Comparison of ENCODE assay signal across 21 cellular contexts in genomic region chr2:24836706-24837105, GRCh38. TPM values are rescaled to one million over a fixed set of nuclear protein-coding genes. Genes with fewer than 3 reads are reported as not detected.
A peak's percentile ranks its signal among the peaks of the same experiment; 100 is the strongest.
DNase-seq lines count a peak whose midpoint lies in the region; ATAC-seq, FAIRE-seq and TF ChIP-seq lines count a peak whose summit lies in the region.
"Had no signal": no experiment of that assay in that cellular context is flagged by ENCODE, and none has a peak within 500 bp of the region (broad histone marks: within the 10 kb centered on the region; RNA-seq: fewer than 3 reads in every experiment).

No MANE protein-coding gene starts in this region.

- H3K27ac Mint-ChIP-seq in endothelial cell (ENCODE audit: unreplicated experiment) (no peak overlapping the region), mesothelial cell of epicardium (no peak overlapping the region)
- no peak overlapping the region for H3K27ac Mint-ChIP-seq in T-helper 2 cell treated with Interferon-gamma antibody and Interleukin-4, amounts not matched to agents 5 μg/mL and 100 μg/mL, for 36 hours
- H3K27ac Mint-ChIP-seq: CD4-positive, alpha-beta T cell; GM23338 had no signal

- H4K20me1 ChIP-seq in osteoblast (ENCODE audit: insufficient read depth, low read length) = no peaks in the 10 kb centered on the region

- H3K4me1 Mint-ChIP-seq in endothelial cell (ENCODE audit: unreplicated experiment) = peaks cover 10% of the 10 kb centered on the region
- no peaks in the 10 kb centered on the region for H3K4me1 Mint-ChIP-seq in mesothelial cell of epicardium
- H3K4me1 Mint-ChIP-seq in T-helper 2 cell treated with Interferon-gamma antibody and Interleukin-4, amounts not matched to agents 5 μg/mL and 100 μg/mL, for 36 hours (ENCODE audit: low read depth) = no peaks in the 10 kb centered on the region
- H3K4me1 Mint-ChIP-seq: IgD-negative memory B cell had no signal

- H3K27me3 Mint-ChIP-seq in endothelial cell (ENCODE audit: unreplicated experiment) (peaks cover 20% of the 10 kb centered on the region), mesothelial cell of epicardium (ENCODE audit: low read depth) (no peaks in the 10 kb centered on the region)
- H3K27me3 Mint-ChIP-seq in T-helper 2 cell treated with Interferon-gamma antibody and Interleukin-4, amounts not matched to agents 5 μg/mL and 100 μg/mL, for 36 hours (ENCODE audit: low read depth) = no peaks in the 10 kb centered on the region
- H3K27me3 Mint-ChIP-seq: CD4-positive, alpha-beta T cell; IgD-negative memory B cell had no signal

- no peak overlapping the region for H2AFZ ChIP-seq in osteoblast (ENCODE audit: low read length)
- H2AFZ ChIP-seq: GM23338 had no signal

- no peaks in the 10 kb centered on the region for H3K79me2 ChIP-seq in osteoblast (ENCODE audit: insufficient read depth, low read length)

- no peak overlapping the region for H3K4me2 ChIP-seq in osteoblast (ENCODE audit: insufficient read depth, low read length)
- H3K4me2 ChIP-seq: GM23338 had no signal

- peaks cover 7% of the 10 kb centered on the region for H3K4me1 ChIP-seq in osteoblast (ENCODE audit: insufficient read depth, low read length)
- H3K4me1 ChIP-seq: BE2C had no signal

- FAIRE-seq in urothelium cell line (lab: Jason Lieb, UNC) = peak; percentile 9
- FAIRE-seq: GM12892, GM18507, H54, HepG2 had no signal

- H3K36me3 Mint-ChIP-seq in endothelial cell (ENCODE audit: low read depth, unreplicated experiment) (peaks cover 37% of the 10 kb centered on the region), mesothelial cell of epicardium (peaks cover 10% of the 10 kb centered on the region)
- H3K36me3 Mint-ChIP-seq in T-helper 2 cell treated with Interferon-gamma antibody and Interleukin-4, amounts not matched to agents 5 μg/mL and 100 μg/mL, for 36 hours (ENCODE audit: low read depth) = peaks cover 7% of the 10 kb centered on the region

- no peaks in the 10 kb centered on the region; the same call in none of the 2 replicates for H3K36me3 ChIP-seq in H7 (replicated peaks; ENCODE audit: control insufficient read depth, insufficient read depth, low read length)
- no peaks in the 10 kb centered on the region for H3K36me3 ChIP-seq in osteoblast (ENCODE audit: insufficient read depth, low read length)

- TF ChIP-seq CTCF in endothelial cell (IDR thresholded peaks at IDR 0.05; ENCODE audit: unreplicated experiment) = no peak
- no peak for TF ChIP-seq CTCF in osteoblast (IDR thresholded peaks at IDR 0.05; ENCODE audit: extremely low read depth, low read depth, low read length)
- no peak for TF ChIP-seq CTCF in mesothelial cell of epicardium (IDR thresholded peaks at IDR 0.05; ENCODE audit: unreplicated experiment)

- H3K9me3 ChIP-seq in osteoblast (ENCODE audit: low read depth, low read length) = no peaks in the 10 kb centered on the region
- H3K9me3 ChIP-seq: BE2C had no signal

- no peaks in the 10 kb centered on the region for H3K9me3 Mint-ChIP-seq in endothelial cell (ENCODE audit: unreplicated experiment)
- no peaks in the 10 kb centered on the region for H3K9me3 Mint-ChIP-seq in mesothelial cell of epicardium
- H3K9me3 Mint-ChIP-seq in T-helper 2 cell treated with Interferon-gamma antibody and Interleukin-4, amounts not matched to agents 5 μg/mL and 100 μg/mL, for 36 hours = no peaks in the 10 kb centered on the region
- H3K9me3 Mint-ChIP-seq: CD4-positive, alpha-beta T cell; GM23338; HFFc6; IgD-negative memory B cell had no signal

- H3K4me3 Mint-ChIP-seq in endothelial cell (ENCODE audit: unreplicated experiment) (peak overlapping the region; percentile 64), mesothelial cell of epicardium (no peak overlapping the region)
- H3K4me3 Mint-ChIP-seq in T-helper 2 cell treated with Interferon-gamma antibody and Interleukin-4, amounts not matched to agents 5 μg/mL and 100 μg/mL, for 36 hours = no peak overlapping the region
- H3K4me3 Mint-ChIP-seq: CD4-positive, alpha-beta T cell; GM23338; HFFc6; IgD-negative memory B cell had no signal

- ATAC-seq in GM19397 (IDR thresholded peaks at IDR 0.05; ENCODE audit: unreplicated experiment) = no peak
- ATAC-seq: GM23338, HCT116, HepG2 had no signal

- H3K27ac ChIP-seq in osteoblast (ENCODE audit: low read depth, low read length) = no peak overlapping the region

- DNase-seq in H7 (peak; percentile 30), endothelial cell (ENCODE audit: low spot score) (no peak), osteoblast (ENCODE audit: insufficient read length, low spot score, missing footprints) (peak; percentile 74), urothelium cell line (ENCODE audit: low spot score) (no peak), mesothelial cell of epicardium (ENCODE audit: low spot score in 2 of 2, unreplicated experiment in 2 of 2) (no peak)
- no peak for DNase-seq in T-helper 2 cell treated with Interferon-gamma antibody and Interleukin-4, amounts not matched to agents 5 μg/mL and 100 μg/mL, for 36 hours (ENCODE audit: low spot score)
- DNase-seq: BE2C; C1 segment of cervical spinal cord; CD4-positive, alpha-beta T cell; DMS153; DMS79; GDM1; HFFc6 had no signal

- H3K27me3 ChIP-seq in H7 (ENCODE audit: control insufficient read depth, insufficient read depth, low read length) = no peaks in the 10 kb centered on the region
- no peaks in the 10 kb centered on the region for H3K27me3 ChIP-seq in osteoblast (ENCODE audit: insufficient read depth, low read length)
- H3K27me3 ChIP-seq: BE2C had no signal

- no peak overlapping the region for H3K4me3 ChIP-seq in H7 (ENCODE audit: insufficient read depth, low read depth, low read length)
- no peak overlapping the region for H3K4me3 ChIP-seq in osteoblast (ENCODE audit: insufficient read depth, low read length)
- H3K4me3 ChIP-seq: GM23338 had no signal

RNA-seq across cellular contexts. Expression of gene CENPO, which starts 43.5 kb away (rescaled TPM):
- total RNA-seq in H7 (2014; rRNA removed; shearing (Covaris generic)) = 29.0 and 36.6 TPM in 2 replicates
- total RNA-seq in endothelial cell (ENCODE audit: unreplicated experiment) = 18.7 TPM
- total RNA-seq in osteoblast = 8.0 and 9.1 TPM in 2 replicates
- 18.1 to 19.0 TPM (median 18.8 TPM) in 3 replicates for total RNA-seq in mesothelial cell of epicardium

RNA-seq across cellular contexts. Expression of gene PTRHD1, which starts 43.5 kb away (rescaled TPM):
- total RNA-seq in H7 (2014; rRNA removed; shearing (Covaris generic)) = 23.4 and 31.4 TPM in 2 replicates
- total RNA-seq in endothelial cell (ENCODE audit: unreplicated experiment) (36.0 TPM), osteoblast (21.5 and 25.0 TPM in 2 replicates), mesothelial cell of epicardium (17.2 to 22.4 TPM (median 22.0 TPM) in 3 replicates)

Comparison
In these comparisons a context has a peak if more than half of its experiments do, and no peak if none do; other contexts are left out.
1. DNase-seq: peak in H7 (single experiment) and osteoblast (single experiment); none in endothelial cell (single experiment), urothelium cell line (single experiment), mesothelial cell of epicardium (0 of 2) and T-helper 2 cell treated with Interferon-gamma antibody and Interleukin-4, amounts not matched to agents 5 μg/mL and 100 μg/mL, for 36 hours (single experiment).